Comparison of ENCODE assay signal across 17 cellular contexts in the genomic region with DNA sequence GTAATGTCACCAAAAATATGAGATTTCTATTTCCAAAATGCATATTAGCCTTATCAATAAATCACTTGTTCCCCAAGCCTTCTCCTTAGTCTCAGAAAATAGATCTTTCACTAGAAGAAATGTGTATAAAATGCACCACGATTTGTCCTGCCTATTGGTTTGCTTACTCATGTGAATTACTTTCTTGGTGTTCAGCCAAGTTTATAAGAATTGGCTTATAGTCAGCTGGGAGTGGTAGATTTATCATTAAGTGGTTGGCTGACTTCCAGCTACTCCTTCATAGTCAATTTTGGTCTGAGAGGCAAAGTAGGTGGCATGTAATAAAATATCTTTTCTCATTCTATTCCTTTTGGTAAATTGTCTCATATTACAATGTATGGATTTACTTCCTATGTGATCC. TPM values are rescaled to one million over a fixed set of nuclear protein-coding genes. Genes with fewer than 3 reads are reported as not detected.
A peak's percentile ranks its signal among the peaks of the same experiment; 100 is the strongest.
DNase-seq lines count a peak whose midpoint lies in the region; ATAC-seq and TF ChIP-seq lines count a peak whose summit lies in the region.
"Had no signal": no experiment of that assay in that cellular context is flagged by ENCODE, and none has a peak within 500 bp of the region (broad histone marks: within the 10 kb centered on the region; RNA-seq: fewer than 3 reads in every experiment).

No MANE protein-coding gene starts in this region.

- in situ Hi-C loops in brain microvascular endothelial cell (cut with HindIII; ENCODE audit: low pct_ligation_motif_present, low sequenced_read_pairs), result no loop called here

- TF ChIP-seq CTCF in brain microvascular endothelial cell (IDR thresholded peaks at IDR 0.05; ENCODE audit: low read depth, low read length, missing control alignments) (no peak), PC-9 (conservative IDR thresholded peaks at IDR 0.05) (no peak), HFFc6 (IDR thresholded peaks at IDR 0.05) (no peak), uterus (IDR thresholded peaks at IDR 0.05) (no peak)

- H3K4me3 Mint-ChIP-seq in HFFc6, result no peak overlapping the region

- H2AFZ ChIP-seq in PC-9, result no peak overlapping the region

- H3K9me3 ChIP-seq in PC-9 (ENCODE audit: insufficient read depth, low read depth) (no peaks in the 10 kb centered on the region), uterus (no peaks in the 10 kb centered on the region)
- H3K9me3 ChIP-seq: mucosa of descending colon had no signal

- H3K4me1 ChIP-seq in PC-9 (replicated peaks; ENCODE audit: insufficient read depth) (no peaks in the 10 kb centered on the region), uterus (no peaks in the 10 kb centered on the region)

- H3K4me1 Mint-ChIP-seq in HFFc6 (ENCODE audit: low read depth), result no peaks in the 10 kb centered on the region

- H3K27me3 ChIP-seq in brain microvascular endothelial cell (replicated peaks) (no peaks in the 10 kb centered on the region), PC-9 (ENCODE audit: insufficient read depth, low read depth) (no peaks in the 10 kb centered on the region), uterus (peaks cover 0 to 4% of the 10 kb centered on the region in 2 donors)

- H3K4me3 ChIP-seq in brain microvascular endothelial cell (ENCODE audit: low read depth, low read length) (peak overlapping the region; percentile 45), PC-9 (no peak overlapping the region), uterus (no peak overlapping the region)
- H3K4me3 ChIP-seq: mucosa of descending colon had no signal

- CTCF ChIA-PET in PC-9 (lab: Charles Lee), result no interaction called here

- no peaks in the 10 kb centered on the region for H3K9me2 ChIP-seq in PC-9 (ENCODE audit: insufficient read depth)

- DNase-seq in H4 (ENCODE audit: low spot score), result peak; percentile 16
- peak; percentile 44 for DNase-seq in NCI-H510A treated with DMSO at 0.1 percent for 48 hours (lab: John Stamatoyannopoulos, UW)
- DNase-seq in brain microvascular endothelial cell, result no peak
- DNase-seq in left lobe of liver (ENCODE audit: low spot score), result no peak
- no peak for DNase-seq in PC-9
- no peak for DNase-seq in nucleus accumbens (lab: John Stamatoyannopoulos, UW)
- DNase-seq in HFFc6, result no peak
- DNase-seq in uterus, result no peak
- DNase-seq: activated CD8-positive, alpha-beta memory T cell treated with anti-CD3 and anti-CD28 coated beads, Interleukin-2, amount 50 U/mL, for 48 hours; amniotic stem cell; effector CD8-positive, alpha-beta T cell; hippocampal formation; mucosa of descending colon; NCI-H2029 treated with DMSO at 0.1 percent for 48 hours; Right ventricle myocardium superior had no signal

- no peaks in the 10 kb centered on the region for H3F3A ChIP-seq in PC-9 (ENCODE audit: insufficient read depth, low read depth)

- H4K20me1 ChIP-seq in PC-9 (ENCODE audit: insufficient read depth), result no peaks in the 10 kb centered on the region

- no peak for TF ChIP-seq POLR2A in uterus (IDR thresholded peaks at IDR 0.05)

- H3K27ac ChIP-seq in brain microvascular endothelial cell (no peak overlapping the region), PC-9 (no peak overlapping the region), uterus (no peak overlapping the region)
- H3K27ac ChIP-seq: C4-2B had no signal

- BruUV-seq in PC-9 (replicated peaks; lab: Mats Ljungman, UMichigan), result no TSS peak

- intact Hi-C loops in PC-9 (cut with micrococcal nuclease; ENCODE audit: unreplicated experiment), result no loop called here
- intact Hi-C loops in uterus (cut with DNase I; ENCODE audit: low total_unique reads), result no loop called here

- POLR2A ChIA-PET in PC-9 (lab: Charles Lee; ENCODE audit: unreplicated experiment), result no interaction called here

- H3K4me2 ChIP-seq in PC-9, result no peak overlapping the region

- no peaks in the 10 kb centered on the region for H3K27me3 Mint-ChIP-seq in HFFc6 (ENCODE audit: insufficient read depth)

- no peaks in the 10 kb centered on the region for H3K36me3 Mint-ChIP-seq in HFFc6 (ENCODE audit: low read depth)

- peak; percentile 58 for ATAC-seq in left lobe of liver
- ATAC-seq: mucosa of descending colon had no signal

- no peaks in the 10 kb centered on the region for H3K79me2 ChIP-seq in PC-9 (ENCODE audit: low read depth)

- H3K27ac Mint-ChIP-seq in HFFc6, result no peak overlapping the region

- peaks cover 24% of the 10 kb centered on the region for H3K9me3 Mint-ChIP-seq in HFFc6

- no peaks in the 10 kb centered on the region for H3K36me3 ChIP-seq in brain microvascular endothelial cell (replicated peaks)
- no peaks in the 10 kb centered on the region for H3K36me3 ChIP-seq in PC-9 (ENCODE audit: low read depth)
- no peaks in the 10 kb centered on the region for H3K36me3 ChIP-seq in uterus

RNA-seq across cellular contexts. Expression of gene SULT1E1, which starts 1.3 kb away (rescaled TPM):
- 1.6 and 3.1 TPM in 2 replicates for total RNA-seq in H4 (2014; rRNA removed; shearing (Covaris generic))
- 11.1 TPM for total RNA-seq in left lobe of liver
- total RNA-seq in PC-9 (2021), result not detected in 2 replicates
- total RNA-seq in HFFc6 (2021; fragmentation: NEBNext Ultra II Directional; extraction: Animal tissue kit (Norgen Biotek cat#: 25700)), result not detected
- total RNA-seq in uterus, result 100 to 1,000 TPM in 1 of 4 donors, not detected in 3; 539 TPM
- total RNA-seq: H1, Right ventricle myocardium superior had no signal

Comparison
In these comparisons a context has a peak if more than half of its experiments do, and no peak if none do; other contexts are left out.
1. DNase-seq: peak in H4 (single experiment) and NCI-H510A treated with DMSO at 0.1 percent for 48 hours (single experiment); none in brain microvascular endothelial cell (single experiment), left lobe of liver (single experiment), PC-9 (0 of 2), nucleus accumbens (0 of 56), HFFc6 (single experiment) and uterus (0 of 2).